In the genomic region with DNA sequence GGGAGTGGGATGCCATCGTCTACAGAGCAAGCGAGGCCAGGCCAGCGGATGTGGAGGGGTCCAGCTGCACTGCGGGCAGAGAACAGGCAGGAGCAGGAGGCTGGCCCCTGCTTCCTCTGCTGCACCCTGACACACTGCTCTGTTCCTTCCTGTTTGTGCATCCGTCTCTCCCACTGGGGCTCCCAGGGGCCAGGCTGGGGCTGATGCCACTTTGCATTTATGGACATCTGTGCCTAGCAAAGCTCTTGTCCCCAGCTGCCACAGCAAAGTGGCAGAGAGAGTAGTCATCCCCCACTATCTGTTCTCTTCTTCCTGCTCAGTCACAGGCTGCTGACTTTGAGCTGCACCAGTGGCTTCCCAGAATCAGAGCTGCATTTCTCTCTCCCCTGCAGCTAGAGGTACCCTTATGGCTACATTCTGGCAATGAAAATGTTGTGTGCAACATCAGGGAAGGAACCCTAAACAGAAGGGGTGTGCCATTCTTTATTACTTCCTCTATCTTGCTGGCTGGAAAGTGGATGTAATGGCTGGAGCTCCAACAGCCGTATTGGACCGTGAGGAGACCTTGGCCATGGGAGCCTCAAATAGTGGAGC, we compare ENCODE assay signal across 18 cellular contexts. TPM values are rescaled to one million over a fixed set of nuclear protein-coding genes. Genes with fewer than 3 reads are reported as not detected.
DNase-seq lines count a peak whose midpoint lies in the region; ATAC-seq, FAIRE-seq and TF ChIP-seq lines count a peak whose summit lies in the region.
"Had no signal": no experiment of that assay in that cellular context is flagged by ENCODE, and none has a peak within 500 bp of the region (broad histone marks: within the 10 kb centered on the region; RNA-seq: fewer than 3 reads in every experiment).

No MANE protein-coding gene starts in this region.

- intact Hi-C loops in GM12878 (cut with micrococcal nuclease; ENCODE audit: unreplicated experiment), result no loop called here

- H4K20me1 ChIP-seq in GM12878 (ENCODE audit: control insufficient read depth, insufficient read depth), result no peaks in the 10 kb centered on the region

- H3K9me3 ChIP-seq in HEK293 (ENCODE audit: control insufficient read depth, insufficient read depth, low read depth, low read length), result no peaks in the 10 kb centered on the region
- H3K9me3 ChIP-seq in GM12878 (replicated peaks; ENCODE audit: control insufficient read depth, insufficient read depth, low read length), result no peaks in the 10 kb centered on the region
- H3K9me3 ChIP-seq in neutrophil, result no peaks in the 10 kb centered on the region
- H3K9me3 ChIP-seq in small intestine (ENCODE audit: control insufficient read depth, low read depth), result no peaks in the 10 kb centered on the region
- H3K9me3 ChIP-seq: Caco-2, vagina had no signal

- TF ChIP-seq EP300 in GM12878 (IDR thresholded peaks at IDR 0.05; ENCODE audit: borderline replicate concordance in 1 of 2, control insufficient read depth in 1 of 2, low read depth in 2 of 2, low read length in 2 of 2), result no peak

- H3K4me2 ChIP-seq in GM12878 (ENCODE audit: control insufficient read depth, insufficient read depth), result no peak overlapping the region

- RAD21 ChIA-PET in GM12878 (lab: Charles Lee; ENCODE audit: unreplicated experiment), result no interaction called here

- no peak overlapping the region for H2AFZ ChIP-seq in GM12878 (ENCODE audit: control insufficient read depth, low read depth, low read length)

- H3K27me3 ChIP-seq in GM12878 (replicated peaks in 1 of 2; ENCODE audit: control insufficient read depth in 2 of 2, insufficient read depth in 2 of 2, low read length in 1 of 2) (no peaks in the 10 kb centered on the region; a peak in 1 of 4 replicates), neutrophil (peaks cover 28% of the 10 kb centered on the region), small intestine (ENCODE audit: control insufficient read depth in 2 of 2, insufficient read depth in 2 of 2, low read length in 2 of 2) (no peaks in the 10 kb centered on the region)
- H3K27me3 ChIP-seq: vagina had no signal

- no peaks in the 10 kb centered on the region for H3K4me1 ChIP-seq in HEK293 (ENCODE audit: control insufficient read depth, insufficient read depth, low read length)
- peaks cover 13% of the 10 kb centered on the region for H3K4me1 ChIP-seq in GM12878 (ENCODE audit: control insufficient read depth, insufficient read depth, low read length)
- peaks cover 24% of the 10 kb centered on the region in 2 experiments for H3K4me1 ChIP-seq in neutrophil (ENCODE audit: control insufficient read depth in 1 of 2, insufficient read depth in 1 of 2, low read depth in 1 of 2, low read length in 1 of 2)
- H3K4me1 ChIP-seq in small intestine (ENCODE audit: control insufficient read depth in 2 of 2, insufficient read depth in 1 of 2, low read depth in 1 of 2, low read length in 1 of 2), result peaks cover 0 to 1% of the 10 kb centered on the region in 2 donors

- H3K4me1 Mint-ChIP-seq in activated CD8-positive, alpha-beta memory T cell treated with anti-CD3 and anti-CD28 coated beads, Interleukin-2, amount 10 ng/mL, durations not matched to agents 7 days and 5 days, result peaks cover 28% of the 10 kb centered on the region

- H3K9ac ChIP-seq in GM12878 (ENCODE audit: control insufficient read depth, insufficient read depth, low read length), result no peak overlapping the region

- in situ Hi-C loops in GM12878 (cut with MboI), result no loop called here

- no peak for TF ChIP-seq POLR2A in GM12878 (IDR thresholded peaks at IDR 0.05; ENCODE audit: low read depth, low read length)

- FAIRE-seq in GM12878 (lab: Jason Lieb, UNC) (no peak), small intestine (lab: Jason Lieb, UNC) (no peak)
- FAIRE-seq: islet of Langerhans had no signal

- no peak for ATAC-seq in activated CD8-positive, alpha-beta memory T cell treated with anti-CD3 and anti-CD28 coated beads, Interleukin-2, amount 10 ng/mL, durations not matched to agents 7 days and 5 days
- no peak for ATAC-seq in GM12878
- no peak for ATAC-seq in HG02610 (IDR thresholded peaks at IDR 0.05; ENCODE audit: unreplicated experiment)

- no peaks in the 10 kb centered on the region; the same call in 1 of the 2 replicates for H3K79me2 ChIP-seq in GM12878 (ENCODE audit: control insufficient read depth, insufficient read depth, low read length)

- TF ChIP-seq RAD21 in GM12878 (IDR thresholded peaks at IDR 0.05; ENCODE audit: insufficient read depth, low read depth, low read length), result no peak

- no peak overlapping the region for H3K4me3 Mint-ChIP-seq in activated CD8-positive, alpha-beta memory T cell treated with anti-CD3 and anti-CD28 coated beads, Interleukin-2, amount 10 ng/mL, durations not matched to agents 7 days and 5 days
- H3K4me3 Mint-ChIP-seq: endodermal cell had no signal

- H3K27ac ChIP-seq in HEK293 (ENCODE audit: extremely low read depth, low read depth, low read length) (no peak overlapping the region), GM12878 (ENCODE audit: control insufficient read depth, insufficient read depth) (no peak overlapping the region), neutrophil (peak overlapping the region; percentile 50), small intestine (ENCODE audit: low read depth in 1 of 2, low read length in 1 of 2) (no peak overlapping the region)
- H3K27ac ChIP-seq: vagina had no signal

- peak; percentile 38 for DNase-seq in activated CD8-positive, alpha-beta memory T cell treated with anti-CD3 and anti-CD28 coated beads, Interleukin-2, amount 10 ng/mL, durations not matched to agents 7 days and 5 days
- no peak for DNase-seq in activated CD8-positive, alpha-beta memory T cell treated with anti-CD3 and anti-CD28 coated beads, Interleukin-2, amount 50 U/mL, for 48 hours
- DNase-seq in GM12878 (ENCODE audit: low read depth, low spot score), result no peak
- no peak for DNase-seq in small intestine
- no peak for DNase-seq in stimulated activated naive CD4-positive, alpha-beta T cell treated with Interleukin-2 at 50 U/mL for 16 hours (lab: John Stamatoyannopoulos, UW)
- DNase-seq: activated CD4-positive, alpha-beta T cell treated with anti-CD3 and anti-CD28 coated beads for 48 hours; activated T-cell treated with anti-CD3 and anti-CD28 coated beads, Interleukin-2, amount 50 U/mL, for 48 hours; Caco-2; endodermal cell; mesendoderm; NCI-H748 treated with DMSO at 0.1 percent for 48 hours; stimulated activated CD4-positive, alpha-beta T cell treated with anti-CD3 and anti-CD28 coated beads, Interleukin-12 subunit alpha, Interleukin-12 subunit beta, amount 100 ng/mL, for 4 hours had no signal

- CTCF ChIA-PET in activated CD8-positive, alpha-beta memory T cell treated with anti-CD3 and anti-CD28 coated beads, Interleukin-2, amount 10 ng/mL, durations not matched to agents 7 days and 5 days (lab: Charles Lee), result interaction anchor here (0.9 to 2.1 kb wide), 3 partner anchors 8 to 428 kb away, joined by 3 to 12 read pairs (median 4); no protein-coding TSS in a partner anchor
- CTCF ChIA-PET in HEK293 (lab: Yijun Ruan, JAX), result interaction anchor here (1.2 to 5.9 kb wide), 2 partner anchors 15 to 29 kb away, joined by 3 to 30 read pairs; no protein-coding TSS in a partner anchor
- CTCF ChIA-PET in GM12878 (lab: Yijun Ruan, JAX), result interaction anchor here (1.1 to 1.5 kb wide), 2 partner anchors 16 to 135 kb away, joined by 3 read pairs; no protein-coding TSS in a partner anchor

- H3K27me3 Mint-ChIP-seq in activated CD8-positive, alpha-beta memory T cell treated with anti-CD3 and anti-CD28 coated beads, Interleukin-2, amount 10 ng/mL, durations not matched to agents 7 days and 5 days, result no peaks in the 10 kb centered on the region

- H3K27ac Mint-ChIP-seq in activated CD8-positive, alpha-beta memory T cell treated with anti-CD3 and anti-CD28 coated beads, Interleukin-2, amount 10 ng/mL, durations not matched to agents 7 days and 5 days, result no peak overlapping the region
- H3K27ac Mint-ChIP-seq: endodermal cell had no signal

- H3K36me3 Mint-ChIP-seq in activated CD8-positive, alpha-beta memory T cell treated with anti-CD3 and anti-CD28 coated beads, Interleukin-2, amount 10 ng/mL, durations not matched to agents 7 days and 5 days, result no peaks in the 10 kb centered on the region

- WGBS in GM12878 (ENCODE audit: insufficient coverage, insufficient replicate concordance, low lambda C conversion rate, missing lambda C conversion rate), result 25% methylated on average over 7 of the region's 7 CpGs
- 70 to 81% (median 72%) methylated on average over 7 of the region's 7 CpGs for WGBS in small intestine, 3 donors

- peaks cover 2% of the 10 kb centered on the region for H3K9me3 Mint-ChIP-seq in activated CD8-positive, alpha-beta memory T cell treated with anti-CD3 and anti-CD28 coated beads, Interleukin-2, amount 10 ng/mL, durations not matched to agents 7 days and 5 days (ENCODE audit: low read depth)

- BruUV-seq in GM12878 (replicated peaks; lab: Mats Ljungman, UMichigan), result no TSS peak

- TF ChIP-seq CTCF in HEK293 (tag by site-specific recombination; IDR thresholded peaks at IDR 0.05), result no peak
- no peak for TF ChIP-seq CTCF in GM12878 (IDR thresholded peaks at IDR 0.05 in 2 of 3, conservative IDR thresholded peaks at IDR 0.05 in 1 of 3; ENCODE audit: control insufficient read depth in 2 of 3, extremely low read depth in 1 of 3, insufficient read depth in 1 of 3, low read depth in 3 of 3, low read length in 3 of 3)
- TF ChIP-seq CTCF in neutrophil (IDR thresholded peaks at IDR 0.05), result no peak

- POLR2A ChIA-PET in HEK293 (lab: Yijun Ruan, JAX) (no interaction called here), GM12878 (lab: Charles Lee) (no interaction called here)

- SMC1A ChIA-PET in GM12878 (lab: Charles Lee; ENCODE audit: uncharacterized antibody, unreplicated experiment), result no interaction called here

- H3K36me3 ChIP-seq in HEK293 (ENCODE audit: control insufficient read depth in 2 of 2, insufficient read depth in 1 of 2, low read length in 2 of 2) (no peaks in the 10 kb centered on the region), GM12878 (ENCODE audit: control insufficient read depth in 2 of 2, insufficient read depth in 2 of 2, low read length in 1 of 2) (no peaks in the 10 kb centered on the region), neutrophil (no peaks in the 10 kb centered on the region), small intestine (ENCODE audit: control insufficient read depth in 2 of 2, insufficient read depth in 2 of 2, low read length in 2 of 2) (no peaks in the 10 kb centered on the region)
- H3K36me3 ChIP-seq: vagina had no signal

- H3K4me3 ChIP-seq in HEK293 (ENCODE audit: low read depth, low read length) (no peak overlapping the region), GM12878 (no peak overlapping the region), neutrophil (ENCODE audit: low read depth in 1 of 2, low read length in 1 of 2) (no peak overlapping the region), small intestine (ENCODE audit: low read depth in 1 of 2, low read length in 2 of 2) (no peak overlapping the region)
- H3K4me3 ChIP-seq: vagina had no signal

RNA-seq across cellular contexts. Expression of a gene that starts 4.2 kb away (rescaled TPM):
- 10 to 100 TPM; 31.1 to 54.9 TPM for total RNA-seq in activated CD8-positive, alpha-beta memory T cell treated with anti-CD3 and anti-CD28 coated beads, Interleukin-2, amount 10 ng/mL, durations not matched to agents 7 days and 5 days
- 38.5 and 41.6 TPM in 2 replicates for total RNA-seq in GM12878 (2013; cell fraction: nucleolus; rRNA removed)
- total RNA-seq in GM12878 (2014; rRNA removed), result 18.6 and 23.0 TPM in 2 replicates
- 8.0 TPM in 2 replicates for total RNA-seq in GM12878 (2014; rRNA removed; fragmentation: Illumina TruSeq; extraction: Trizol)
- 15.1 and 16.6 TPM in 2 replicates for total RNA-seq in GM12878 (2021)
- 13.3 TPM for polyA plus RNA-seq in GM12878 (2011; ENCODE audit: low read depth)
- polyA plus RNA-seq in GM12878 (2011; rRNA removed), result 12.7 and 33.5 TPM in 2 replicates
- 55.7 and 66.8 TPM in 2 replicates for polyA plus RNA-seq in GM12878 (2011; cell fraction: cytosol; rRNA removed)
- 48.8 and 50.5 TPM in 2 replicates for polyA plus RNA-seq in GM12878 (2011; cell fraction: nucleus; rRNA removed)
- 25.3 and 27.1 TPM in 2 replicates for polyA plus RNA-seq in GM12878 (2012)
- polyA plus RNA-seq in GM12878 (2014; fragmentation: Illumina TruSeq; extraction: Trizol), result 2.5 and 8.7 TPM in 2 replicates
- 1 to 10 TPM in 1 of 2 experiments, under 1 TPM in 1; 0.64 to 2.5 TPM for polyA plus RNA-seq in GM12878 (2014; fragmentation: Nextera tagmentation; extraction: Ambion mirVana)
- polyA plus RNA-seq in GM12878 (2014; rRNA removed), result 23.7 and 27.5 TPM in 2 replicates
- polyA plus RNA-seq in GM12878 (2016; fragmentation: Nextera tagmentation; extraction: Ambion mirVana), result 10 to 100 TPM; 19.1 to 19.3 TPM
- polyA minus RNA-seq in GM12878 (2011; rRNA and poly(A)+ RNA removed), result 21.6 and 36.2 TPM in 2 replicates
- polyA minus RNA-seq in GM12878 (2011; cell fraction: cytosol; rRNA and poly(A)+ RNA removed), result 14.6 and 15.7 TPM in 2 replicates
- 8.0 and 14.3 TPM in 2 replicates for polyA minus RNA-seq in GM12878 (2011; cell fraction: nucleus; rRNA and poly(A)+ RNA removed)
- 10 to 100 TPM; 29.4 to 64.0 (median 44.1) TPM for polyA plus RNA-seq in small intestine

RNA-seq across cellular contexts. Expression of a gene that starts 42.3 kb away (rescaled TPM):
- total RNA-seq in activated CD8-positive, alpha-beta memory T cell treated with anti-CD3 and anti-CD28 coated beads, Interleukin-2, amount 10 ng/mL, durations not matched to agents 7 days and 5 days, result 10 to 100 TPM; 45.0 to 83.0 TPM
- 9.7 and 10.4 TPM in 2 replicates for total RNA-seq in GM12878 (2013; cell fraction: nucleolus; rRNA removed)
- 40.8 and 41.6 TPM in 2 replicates for total RNA-seq in GM12878 (2014; rRNA removed)
- 12.0 and 13.3 TPM in 2 replicates for total RNA-seq in GM12878 (2014; rRNA removed; fragmentation: Illumina TruSeq; extraction: Trizol)
- 21.6 and 21.8 TPM in 2 replicates for total RNA-seq in GM12878 (2021)
- 4.0 TPM for polyA plus RNA-seq in GM12878 (2011; ENCODE audit: low read depth)
- polyA plus RNA-seq in GM12878 (2011; rRNA removed), result 8.6 and 18.3 TPM in 2 replicates
- polyA plus RNA-seq in GM12878 (2011; cell fraction: cytosol; rRNA removed), result 34.4 and 49.8 TPM in 2 replicates
- polyA plus RNA-seq in GM12878 (2011; cell fraction: nucleus; rRNA removed), result 47.7 and 53.9 TPM in 2 replicates
- 11.9 and 12.2 TPM in 2 replicates for polyA plus RNA-seq in GM12878 (2012)
- 0.49 and 6.3 TPM in 2 replicates for polyA plus RNA-seq in GM12878 (2014; fragmentation: Illumina TruSeq; extraction: Trizol)
- 1 to 10 TPM in 1 of 2 experiments, under 1 TPM in 1; 0.61 to 3.3 TPM for polyA plus RNA-seq in GM12878 (2014; fragmentation: Nextera tagmentation; extraction: Ambion mirVana)
- 38.8 and 44.1 TPM in 2 replicates for polyA plus RNA-seq in GM12878 (2014; rRNA removed)
- polyA plus RNA-seq in GM12878 (2016; fragmentation: Nextera tagmentation; extraction: Ambion mirVana), result 10 to 100 TPM; 23.3 to 27.7 TPM
- 7.7 and 10.7 TPM in 2 replicates for polyA minus RNA-seq in GM12878 (2011; rRNA and poly(A)+ RNA removed)
- polyA minus RNA-seq in GM12878 (2011; cell fraction: cytosol; rRNA and poly(A)+ RNA removed), result 6.0 and 6.9 TPM in 2 replicates
- 6.8 and 12.7 TPM in 2 replicates for polyA minus RNA-seq in GM12878 (2011; cell fraction: nucleus; rRNA and poly(A)+ RNA removed)
- polyA plus RNA-seq in small intestine, result 10 to 100 TPM; 39.3 to 45.6 (median 44.9) TPM

RNA-seq across cellular contexts. Expression of a gene that starts 45.7 kb away (rescaled TPM):
- not detected for total RNA-seq in activated CD8-positive, alpha-beta memory T cell treated with anti-CD3 and anti-CD28 coated beads, Interleukin-2, amount 10 ng/mL, durations not matched to agents 7 days and 5 days
- not detected in 2 replicates for total RNA-seq in GM12878 (2013; cell fraction: nucleolus; rRNA removed)
- not detected in 2 replicates for total RNA-seq in GM12878 (2014; rRNA removed)
- not detected in 2 replicates for total RNA-seq in GM12878 (2014; rRNA removed; fragmentation: Illumina TruSeq; extraction: Trizol)
- 0.08 and 0.15 TPM in 2 replicates for total RNA-seq in GM12878 (2021)
- polyA plus RNA-seq in GM12878 (2011; ENCODE audit: low read depth), result not detected
- not detected in 2 replicates for polyA plus RNA-seq in GM12878 (2011; rRNA removed)
- 0.01 TPM in 1 of 2 replicates, not detected in the other for polyA plus RNA-seq in GM12878 (2011; cell fraction: cytosol; rRNA removed)
- not detected in 2 replicates for polyA plus RNA-seq in GM12878 (2011; cell fraction: nucleus; rRNA removed)
- polyA plus RNA-seq in GM12878 (2012), result not detected in 2 replicates
- polyA plus RNA-seq in GM12878 (2014; fragmentation: Illumina TruSeq; extraction: Trizol), result not detected in 2 replicates
- polyA plus RNA-seq in GM12878 (2014; fragmentation: Nextera tagmentation; extraction: Ambion mirVana), result not detected
- polyA plus RNA-seq in GM12878 (2014; rRNA removed), result not detected in 2 replicates
- not detected for polyA plus RNA-seq in GM12878 (2016; fragmentation: Nextera tagmentation; extraction: Ambion mirVana)
- polyA minus RNA-seq in GM12878 (2011; rRNA and poly(A)+ RNA removed), result not detected in 2 replicates
- not detected in 2 replicates for polyA minus RNA-seq in GM12878 (2011; cell fraction: cytosol; rRNA and poly(A)+ RNA removed)
- polyA minus RNA-seq in GM12878 (2011; cell fraction: nucleus; rRNA and poly(A)+ RNA removed), result not detected in 2 replicates
- 10 to 100 TPM; 13.8 to 48.4 (median 19.2) TPM for polyA plus RNA-seq in small intestine
- total RNA-seq: pulmonary artery endothelial cell had no signal
